ENCODE assay signal across 14 cellular contexts in genomic region chr20:45051497-45052060, GRCh38. TPM values are rescaled to one million over a fixed set of nuclear protein-coding genes. Genes with fewer than 3 reads are reported as not detected.
DNase-seq lines count a peak whose midpoint lies in the region; ATAC-seq and TF ChIP-seq lines count a peak whose summit lies in the region.
"Had no signal": no experiment of that assay in that cellular context is flagged by ENCODE, and none has a peak within 500 bp of the region (broad histone marks: within the 10 kb centered on the region; RNA-seq: fewer than 3 reads in every experiment).

No MANE protein-coding gene starts in this region.

- 0 out of 2 replicates have a peak overlapping the region, but pooled peaks have one; percentile 8 for H2BK120ac ChIP-seq in IMR-90 (ENCODE audit: low read depth, low read length)

- H2AK5ac ChIP-seq in IMR-90 (ENCODE audit: low read depth, low read length) = no peak overlapping the region

- dilution Hi-C loops in IMR-90 (cut with HindIII; ENCODE audit: low sequenced_read_pairs, unreplicated experiment) = no loop called here

- H4K91ac ChIP-seq in IMR-90 (ENCODE audit: insufficient read depth, low read depth, low read length) = no peak overlapping the region

- H3K4me1 Mint-ChIP-seq in activated CD4-positive, alpha-beta memory T cell treated with anti-CD3 and anti-CD28 coated beads for 36 hours (ENCODE audit: low read depth) = peaks cover 79% of the 10 kb centered on the region
- peaks cover 68% of the 10 kb centered on the region for H3K4me1 Mint-ChIP-seq in activated CD4-positive, alpha-beta memory T cell treated with anti-CD3 and anti-CD28 coated beads, Interleukin-2, amount 10 ng/mL, durations not matched to agents 7 days and 5 days
- peaks cover 83% of the 10 kb centered on the region for H3K4me1 Mint-ChIP-seq in activated naive CD8-positive, alpha-beta T cell treated with anti-CD3 and anti-CD28 coated beads for 36 hours
- peaks cover 75% of the 10 kb centered on the region for H3K4me1 Mint-ChIP-seq in stimulated activated memory B cell treated with anti-CD40 and anti-IgM and Interleukin-4, amounts not matched to agents 10 μg/mL and 1 μg/mL and 100 μg/mL, for 72 hours

- POLR2A ChIA-PET in activated CD4-positive, alpha-beta memory T cell treated with anti-CD3 and anti-CD28 coated beads for 36 hours (lab: Charles Lee) = interaction anchor here (0.6 kb wide), 2 partner anchors 81 to 729 kb away, joined by 3 to 4 read pairs; no protein-coding TSS in a partner anchor
- POLR2A ChIA-PET in activated CD4-positive, alpha-beta memory T cell treated with anti-CD3 and anti-CD28 coated beads, Interleukin-2, amount 10 ng/mL, durations not matched to agents 7 days and 5 days (lab: Charles Lee) = interaction anchor here (1.2 to 2.0 kb wide), 3 partner anchors 9 to 80 kb away, joined by 3 to 6 read pairs (median 5); no protein-coding TSS in a partner anchor
- POLR2A ChIA-PET in IMR-90 (lab: Charles Lee; ENCODE audit: unreplicated experiment) = no interaction called here

- H3K79me1 ChIP-seq in IMR-90 (ENCODE audit: low read depth in 1 of 2, low read length in 2 of 2) = peaks cover 11 to 22% of the 10 kb centered on the region in 2 experiments; a peak in 3 of 4 replicates

- H3K36me3 ChIP-seq in IMR-90 (ENCODE audit: control insufficient read depth, insufficient read depth, low read length) = no peaks in the 10 kb centered on the region
- H3K36me3 ChIP-seq: ovary had no signal

- H4K8ac ChIP-seq in IMR-90 (ENCODE audit: low read depth in 2 of 2, low read length in 2 of 2) = no peak overlapping the region

- TF ChIP-seq POLR2A in IMR-90 (IDR thresholded peaks at IDR 0.05; ENCODE audit: low read depth, low read length) = no peak

- WGBS in IMR-90 (ENCODE audit: extremely low coverage in 2 of 2, insufficient read length in 1 of 2), 2 experiments = no CpG with 5 or more reads among the region's 3 CpGs

- no peak overlapping the region for H2BK5ac ChIP-seq in IMR-90 (ENCODE audit: low read depth, low read length, poor library complexity, severe bottlenecking)

- H3K27ac ChIP-seq in IMR-90 (ENCODE audit: insufficient read depth, low read length) = no peak overlapping the region
- H3K27ac ChIP-seq: esophagus muscularis mucosa, ovary, upper lobe of right lung had no signal

- TF ChIP-seq CTCF in IMR-90 (conservative IDR thresholded peaks at IDR 0.05; ENCODE audit: low read depth, low read length) = no peak

- no peak overlapping the region for H3K4ac ChIP-seq in IMR-90 (ENCODE audit: low read depth, low read length)

- H2AFZ ChIP-seq in IMR-90 (replicated peaks; ENCODE audit: low read length, poor library complexity) = no peak overlapping the region

- H3K4me3 Mint-ChIP-seq in activated CD4-positive, alpha-beta memory T cell treated with anti-CD3 and anti-CD28 coated beads for 36 hours = no peak overlapping the region
- H3K4me3 Mint-ChIP-seq in activated CD4-positive, alpha-beta memory T cell treated with anti-CD3 and anti-CD28 coated beads, Interleukin-2, amount 10 ng/mL, durations not matched to agents 7 days and 5 days = no peak overlapping the region
- no peak overlapping the region for H3K4me3 Mint-ChIP-seq in activated naive CD8-positive, alpha-beta T cell treated with anti-CD3 and anti-CD28 coated beads for 36 hours
- peak overlapping the region; percentile 59 for H3K4me3 Mint-ChIP-seq in stimulated activated memory B cell treated with anti-CD40 and anti-IgM and Interleukin-4, amounts not matched to agents 10 μg/mL and 1 μg/mL and 100 μg/mL, for 72 hours

- peaks cover 39% of the 10 kb centered on the region for H3K36me3 Mint-ChIP-seq in activated CD4-positive, alpha-beta memory T cell treated with anti-CD3 and anti-CD28 coated beads for 36 hours
- peaks cover 79% of the 10 kb centered on the region for H3K36me3 Mint-ChIP-seq in activated CD4-positive, alpha-beta memory T cell treated with anti-CD3 and anti-CD28 coated beads, Interleukin-2, amount 10 ng/mL, durations not matched to agents 7 days and 5 days (ENCODE audit: low read depth)
- peaks cover 55% of the 10 kb centered on the region for H3K36me3 Mint-ChIP-seq in activated naive CD8-positive, alpha-beta T cell treated with anti-CD3 and anti-CD28 coated beads for 36 hours
- H3K36me3 Mint-ChIP-seq in stimulated activated memory B cell treated with anti-CD40 and anti-IgM and Interleukin-4, amounts not matched to agents 10 μg/mL and 1 μg/mL and 100 μg/mL, for 72 hours = peaks cover 56% of the 10 kb centered on the region

- H2AK9ac ChIP-seq in IMR-90 (replicated peaks; ENCODE audit: low read depth, low read length, poor library complexity) = no peak overlapping the region

- no peak overlapping the region for H3K4me2 ChIP-seq in IMR-90 (ENCODE audit: low read depth, low read length)

- H3K9me3 ChIP-seq in IMR-90 (ENCODE audit: control insufficient read depth, insufficient read depth, low read length) = no peaks in the 10 kb centered on the region
- H3K9me3 ChIP-seq: esophagus muscularis mucosa, ovary, upper lobe of right lung had no signal

- TF ChIP-seq RAD21 in IMR-90 (IDR thresholded peaks at IDR 0.05; ENCODE audit: low read length) = no peak

- no peak overlapping the region for H2BK20ac ChIP-seq in IMR-90 (ENCODE audit: low read depth, low read length)

- no peak overlapping the region; the same call in 1 of the 2 replicates for H4K5ac ChIP-seq in IMR-90 (ENCODE audit: low read depth, low read length)

- H3K4me3 ChIP-seq in IMR-90 (ENCODE audit: insufficient read depth, low read depth, low read length) = no peak overlapping the region
- H3K4me3 ChIP-seq: esophagus muscularis mucosa, ovary, upper lobe of right lung had no signal

- no peak overlapping the region for H3K56ac ChIP-seq in IMR-90 (ENCODE audit: extremely low read depth, insufficient read depth, low read length)

- H3K23ac ChIP-seq in IMR-90 (ENCODE audit: low read depth, low read length) = no peak overlapping the region

- ATAC-seq in IMR-90 (ENCODE audit: low read depth) (no peak), GM21786 (IDR thresholded peaks at IDR 0.05; ENCODE audit: unreplicated experiment) (no peak)
- ATAC-seq in stimulated activated memory B cell treated with anti-CD40 and anti-IgM and Interleukin-4, amounts not matched to agents 10 μg/mL and 1 μg/mL and 100 μg/mL, for 72 hours = peak; percentile 82
- ATAC-seq: Panc1, upper lobe of right lung had no signal

- no peak overlapping the region for H3K14ac ChIP-seq in IMR-90 (replicated peaks; ENCODE audit: low read depth, low read length)

- peaks cover 14% of the 10 kb centered on the region for H3K4me1 ChIP-seq in IMR-90 (ENCODE audit: control insufficient read depth, insufficient read depth, low read length)

- H4K20me1 ChIP-seq in IMR-90 (ENCODE audit: insufficient read depth, low read length) = no peaks in the 10 kb centered on the region

- H3K9ac ChIP-seq in IMR-90 (ENCODE audit: low read depth, low read length) = no peak overlapping the region

- no peak overlapping the region for H2BK15ac ChIP-seq in IMR-90 (ENCODE audit: low read depth, low read length)

- H3K27ac Mint-ChIP-seq in activated CD4-positive, alpha-beta memory T cell treated with anti-CD3 and anti-CD28 coated beads for 36 hours = peak overlapping the region; percentile 43
- no peak overlapping the region for H3K27ac Mint-ChIP-seq in activated CD4-positive, alpha-beta memory T cell treated with anti-CD3 and anti-CD28 coated beads, Interleukin-2, amount 10 ng/mL, durations not matched to agents 7 days and 5 days
- peak overlapping the region; percentile 43 for H3K27ac Mint-ChIP-seq in activated naive CD8-positive, alpha-beta T cell treated with anti-CD3 and anti-CD28 coated beads for 36 hours
- peak overlapping the region; percentile 80 for H3K27ac Mint-ChIP-seq in stimulated activated memory B cell treated with anti-CD40 and anti-IgM and Interleukin-4, amounts not matched to agents 10 μg/mL and 1 μg/mL and 100 μg/mL, for 72 hours

- H3K9me3 Mint-ChIP-seq in activated CD4-positive, alpha-beta memory T cell treated with anti-CD3 and anti-CD28 coated beads for 36 hours = no peaks in the 10 kb centered on the region
- H3K9me3 Mint-ChIP-seq in activated CD4-positive, alpha-beta memory T cell treated with anti-CD3 and anti-CD28 coated beads, Interleukin-2, amount 10 ng/mL, durations not matched to agents 7 days and 5 days = no peaks in the 10 kb centered on the region
- no peaks in the 10 kb centered on the region for H3K9me3 Mint-ChIP-seq in activated naive CD8-positive, alpha-beta T cell treated with anti-CD3 and anti-CD28 coated beads for 36 hours
- H3K9me3 Mint-ChIP-seq in stimulated activated memory B cell treated with anti-CD40 and anti-IgM and Interleukin-4, amounts not matched to agents 10 μg/mL and 1 μg/mL and 100 μg/mL, for 72 hours = no peaks in the 10 kb centered on the region

- no peak overlapping the region; the same call in 1 of the 2 replicates for H3K18ac ChIP-seq in IMR-90 (ENCODE audit: low read depth, low read length)

- DNase-seq in activated CD4-positive, alpha-beta memory T cell treated with anti-CD3 and anti-CD28 coated beads for 36 hours = no peak
- DNase-seq in activated CD4-positive, alpha-beta memory T cell treated with anti-CD3 and anti-CD28 coated beads, Interleukin-2, amount 10 ng/mL, durations not matched to agents 7 days and 5 days = no peak
- DNase-seq in IMR-90 = no peak
- no peak for DNase-seq in activated naive CD8-positive, alpha-beta T cell treated with anti-CD3 and anti-CD28 coated beads for 36 hours
- DNase-seq in NCI-H187 treated with DMSO at 0.1 percent for 48 hours (lab: John Stamatoyannopoulos, UW) = no peak
- DNase-seq in SW480 (ENCODE audit: low spot score) = no peak
- DNase-seq: islet precursor cell, NCI-H1417 treated with DMSO at 0.1 percent for 48 hours, ovary, upper lobe of right lung had no signal

- CTCF ChIA-PET in activated CD4-positive, alpha-beta memory T cell treated with anti-CD3 and anti-CD28 coated beads for 36 hours (lab: Charles Lee) = interaction anchor here (0.7 to 6.3 kb wide), 7 partner anchors 7 to 241 kb away, joined by 3 to 72 read pairs (median 5); no protein-coding TSS in a partner anchor
- CTCF ChIA-PET in activated CD4-positive, alpha-beta memory T cell treated with anti-CD3 and anti-CD28 coated beads, Interleukin-2, amount 10 ng/mL, durations not matched to agents 7 days and 5 days (lab: Charles Lee) = interaction anchor here (0.6 to 3.8 kb wide), 6 partner anchors 9 to 366 kb away, joined by 3 to 28 read pairs (median 4); no protein-coding TSS in a partner anchor
- CTCF ChIA-PET in IMR-90 (lab: Yijun Ruan, JAX) = interaction anchor here (0.6 to 3.0 kb wide), 4 partner anchors 7 to 57 kb away, joined by 3 to 18 read pairs (median 4); no protein-coding TSS in a partner anchor

- BruUV-seq in IMR-90 (replicated peaks; lab: Mats Ljungman, UMichigan) = no TSS peak

- no peaks in the 10 kb centered on the region for H3K9me1 ChIP-seq in IMR-90 (ENCODE audit: insufficient read depth, low read length)

- no peaks in the 10 kb centered on the region for H3K27me3 Mint-ChIP-seq in activated CD4-positive, alpha-beta memory T cell treated with anti-CD3 and anti-CD28 coated beads for 36 hours
- H3K27me3 Mint-ChIP-seq in activated CD4-positive, alpha-beta memory T cell treated with anti-CD3 and anti-CD28 coated beads, Interleukin-2, amount 10 ng/mL, durations not matched to agents 7 days and 5 days = no peaks in the 10 kb centered on the region
- no peaks in the 10 kb centered on the region for H3K27me3 Mint-ChIP-seq in activated naive CD8-positive, alpha-beta T cell treated with anti-CD3 and anti-CD28 coated beads for 36 hours
- H3K27me3 Mint-ChIP-seq in stimulated activated memory B cell treated with anti-CD40 and anti-IgM and Interleukin-4, amounts not matched to agents 10 μg/mL and 1 μg/mL and 100 μg/mL, for 72 hours = no peaks in the 10 kb centered on the region

- intact Hi-C loops in activated CD4-positive, alpha-beta memory T cell treated with anti-CD3 and anti-CD28 coated beads for 36 hours (cut with micrococcal nuclease) = loop anchor here (2.0 kb wide), 1 partner anchor 23 kb away; no protein-coding TSS in a partner anchor
- intact Hi-C loops in IMR-90 (cut with micrococcal nuclease) = loop anchor here (5.0 kb wide), 2 partner anchors 36 to 721 kb away; no protein-coding TSS in a partner anchor

- in situ Hi-C loops in IMR-90 (cut with MboI; ENCODE audit: low sequenced_read_pairs) = no loop called here

- no peaks in the 10 kb centered on the region for H3K27me3 ChIP-seq in IMR-90 (ENCODE audit: control insufficient read depth, insufficient read depth, low read length)
- H3K27me3 ChIP-seq: esophagus muscularis mucosa, ovary, upper lobe of right lung had no signal

RNA-seq across cellular contexts. Expression of gene KCNS1, which starts 49.3 kb away (rescaled TPM):
- total RNA-seq in activated CD4-positive, alpha-beta memory T cell treated with anti-CD3 and anti-CD28 coated beads for 36 hours = under 1 TPM; 0.34 to 0.45 TPM
- total RNA-seq in activated CD4-positive, alpha-beta memory T cell treated with anti-CD3 and anti-CD28 coated beads, Interleukin-2, amount 10 ng/mL, durations not matched to agents 7 days and 5 days = under 1 TPM; 0.13 TPM
- 0.54 and 0.56 TPM in 2 replicates for total RNA-seq in IMR-90 (2012; rRNA removed)
- 0.46 and 0.62 TPM in 2 replicates for polyA plus RNA-seq in IMR-90 (2012; rRNA removed)
- polyA plus RNA-seq in IMR-90 (2012; cell fraction: cytosol; rRNA removed) = 0.48 and 0.85 TPM in 2 replicates
- polyA plus RNA-seq in IMR-90 (2012; cell fraction: nucleus; rRNA removed; ENCODE audit: low replicate concordance) = 0.33 and 0.55 TPM in 2 replicates
- total RNA-seq in activated naive CD8-positive, alpha-beta T cell treated with anti-CD3 and anti-CD28 coated beads for 36 hours = under 1 TPM; 0.56 to 0.70 TPM
- total RNA-seq: ovary had no signal
